In genomic region chr17:73091410-73091769, GRCh38 we compare ENCODE assay signal across 8 cellular contexts. TPM values are rescaled to one million over a fixed set of nuclear protein-coding genes. Genes with fewer than 3 reads are reported as not detected.
DNase-seq lines count a peak whose midpoint lies in the region; ATAC-seq, FAIRE-seq and TF ChIP-seq lines count a peak whose summit lies in the region.

No MANE protein-coding gene starts in this region.

- H3K4me1 Mint-ChIP-seq in dendritic cell treated with granulocyte-macrophage colony-stimulating factor and Interleukin-4, amounts not matched to agents 40 ng/mL and 50 ng/mL, for 4 days (ENCODE audit: low read depth) = peaks cover 50% of the 10 kb centered on the region
- peaks cover 15% of the 10 kb centered on the region for H3K4me1 Mint-ChIP-seq in nephron

- DNase-seq in Ammon's horn (ENCODE audit: low spot score) (peak; percentile 32), LNCaP clone FGC (ENCODE audit: low read depth) (no peak), GM12892 (ENCODE audit: insufficient read length) (no peak), DMS53 (lab: John Stamatoyannopoulos, UW) (no peak), H4 (ENCODE audit: low spot score) (no peak)

- peak overlapping the region; percentile 83 for H3K4me3 ChIP-seq in LNCaP clone FGC (ENCODE audit: low read depth, low read length)

- H3K27ac Mint-ChIP-seq in dendritic cell treated with granulocyte-macrophage colony-stimulating factor and Interleukin-4, amounts not matched to agents 40 ng/mL and 50 ng/mL, for 4 days = no peak overlapping the region
- peak overlapping the region in 2 of 3 experiments; percentile 25 to 92 for H3K27ac Mint-ChIP-seq in nephron

- no peak for ATAC-seq in HG02938 (IDR thresholded peaks at IDR 0.05; ENCODE audit: unreplicated experiment)

- H3K27me3 Mint-ChIP-seq in dendritic cell treated with granulocyte-macrophage colony-stimulating factor and Interleukin-4, amounts not matched to agents 40 ng/mL and 50 ng/mL, for 4 days = no peaks in the 10 kb centered on the region
- peaks cover 4% of the 10 kb centered on the region for H3K27me3 Mint-ChIP-seq in nephron (ENCODE audit: low read depth)

- TF ChIP-seq CTCF in LNCaP clone FGC (IDR thresholded peaks at IDR 0.05; ENCODE audit: control insufficient read depth, extremely low read depth, insufficient read depth) = no peak
- no peak for TF ChIP-seq CTCF in nephron (IDR thresholded peaks at IDR 0.05; ENCODE audit: unreplicated experiment in 3 of 3)

- peaks cover 38% of the 10 kb centered on the region for H3K36me3 Mint-ChIP-seq in dendritic cell treated with granulocyte-macrophage colony-stimulating factor and Interleukin-4, amounts not matched to agents 40 ng/mL and 50 ng/mL, for 4 days (ENCODE audit: low read depth)
- H3K36me3 Mint-ChIP-seq in nephron (ENCODE audit: low read depth) = peaks cover 8% of the 10 kb centered on the region

- peak overlapping the region; percentile 100 for H3K4me3 Mint-ChIP-seq in dendritic cell treated with granulocyte-macrophage colony-stimulating factor and Interleukin-4, amounts not matched to agents 40 ng/mL and 50 ng/mL, for 4 days
- H3K4me3 Mint-ChIP-seq in nephron = peak overlapping the region; percentile 96 to 99 (median 97)

- FAIRE-seq in GM12892 (lab: Jason Lieb, UNC) = no peak

- intact Hi-C loops in dendritic cell treated with granulocyte-macrophage colony-stimulating factor and Interleukin-4, amounts not matched to agents 40 ng/mL and 50 ng/mL, for 4 days (cut with micrococcal nuclease) = loop anchor here (5.0 kb wide), 1 partner anchor 51 kb away; no protein-coding TSS in a partner anchor

- TF ChIP-seq POLR2A in GM12892 (IDR thresholded peaks at IDR 0.05; ENCODE audit: low read depth, low read length) = no peak

- no peaks in the 10 kb centered on the region for H3K9me3 Mint-ChIP-seq in dendritic cell treated with granulocyte-macrophage colony-stimulating factor and Interleukin-4, amounts not matched to agents 40 ng/mL and 50 ng/mL, for 4 days
- H3K9me3 Mint-ChIP-seq in nephron = no peaks in the 10 kb centered on the region

RNA-seq across cellular contexts. Expression of gene SLC39A11, which starts 1.1 kb away (rescaled TPM):
- 11.5 TPM for polyA plus RNA-seq in GM12892 (2012; ENCODE audit: missing spikeins)
- 20.9 and 33.9 TPM in 2 replicates for total RNA-seq in H4 (2014; rRNA removed; shearing (Covaris generic))
